8 cellular contexts compared by ENCODE assay signal in the genomic region with DNA sequence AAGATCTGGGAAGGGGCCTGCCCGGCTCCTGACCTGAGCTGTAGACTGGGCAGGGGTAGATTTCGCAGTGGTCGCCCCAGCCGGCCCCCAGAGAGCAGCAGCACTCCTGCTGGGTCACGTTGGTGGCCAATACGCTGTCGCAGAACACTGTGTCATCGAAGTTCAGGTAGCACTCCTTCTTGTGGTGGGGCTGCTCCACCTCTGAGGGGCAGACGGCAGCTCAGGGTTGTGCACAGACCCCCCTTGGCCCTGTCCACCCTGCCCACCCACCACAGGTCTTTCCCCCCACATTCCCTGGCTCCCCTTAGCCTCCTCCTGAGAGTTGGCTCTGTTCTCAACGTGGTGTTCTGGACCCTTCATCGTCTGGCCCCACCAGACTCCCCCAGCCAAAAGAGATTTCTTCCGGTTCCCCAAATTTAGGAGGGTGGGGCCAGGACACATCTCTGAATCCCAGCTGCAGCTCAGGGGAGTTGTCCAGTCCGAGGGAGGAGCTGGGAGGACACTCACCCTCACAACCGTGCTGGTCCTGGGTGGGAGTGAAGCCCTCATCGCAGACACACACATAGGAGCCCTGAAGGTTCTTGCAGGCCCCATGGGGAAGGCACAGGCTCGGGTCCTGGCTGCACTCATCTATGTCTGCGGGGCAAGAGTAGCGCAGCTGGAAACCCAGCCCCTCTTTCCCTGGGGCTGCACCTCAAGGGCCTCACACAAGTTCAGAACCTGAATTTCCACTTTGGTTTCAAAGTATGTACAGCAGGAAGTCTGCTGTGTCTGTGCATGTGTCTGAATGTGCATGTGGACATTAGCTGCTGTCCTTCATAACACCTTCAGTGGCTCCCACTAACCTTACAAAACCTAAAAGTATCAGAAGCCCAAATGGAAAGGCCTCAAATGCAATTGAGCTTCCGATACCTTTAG. TPM values are rescaled to one million over a fixed set of nuclear protein-coding genes. Genes with fewer than 3 reads are reported as not detected.
DNase-seq lines count a peak whose midpoint lies in the region; ATAC-seq and TF ChIP-seq lines count a peak whose summit lies in the region.

No MANE protein-coding gene starts in this region.

- no peaks in the 10 kb centered on the region for H3K36me3 Mint-ChIP-seq in natural killer cell

- intact Hi-C loops in natural killer cell (cut with micrococcal nuclease) = loop anchor here (2.0 to 10.0 kb wide), 2 partner anchors 73 to 443 kb away; partner anchors contain the start of genes MAP3K11 and PCNX3

- H3K27ac ChIP-seq in KOPT-K1 (ENCODE audit: low read depth, low read length, poor library complexity, severe bottlenecking) (peak overlapping the region; percentile 66), cingulate gyrus (ENCODE audit: low read depth, low read length) (peak overlapping the region; percentile 95)

- H3K27ac Mint-ChIP-seq in natural killer cell = peak overlapping the region; percentile 39 to 76

- DNase-seq in BJ (ENCODE audit: low read depth) (no peak), natural killer cell (no peak), GM20000 (ENCODE audit: low spot score) (no peak)

- CTCF ChIA-PET in BJ (lab: Yijun Ruan, JAX) = interaction anchor here (0.6 to 5.7 kb wide), 20 partner anchors 11 to 310 kb away, joined by 3 to 134 read pairs (median 10); partner anchors contain the start of genes EHBP1L1, FAM89B, KCNK7 and LTBP3

- no peak for ATAC-seq in natural killer cell
- ATAC-seq in HG03460 (IDR thresholded peaks at IDR 0.05; ENCODE audit: unreplicated experiment) = no peak
- no peak for ATAC-seq in GM18873 (IDR thresholded peaks at IDR 0.05; ENCODE audit: low FRiP score, unreplicated experiment)
- no peak for ATAC-seq in GM18511 (IDR thresholded peaks at IDR 0.05; ENCODE audit: unreplicated experiment)

- POLR2A ChIA-PET in BJ (lab: Charles Lee) = interaction anchor here (0.6 kb wide), 1 partner anchor 123 kb away, joined by 3 read pairs; no protein-coding TSS in a partner anchor

- no peaks in the 10 kb centered on the region for H3K27me3 Mint-ChIP-seq in natural killer cell (ENCODE audit: low read depth in 2 of 2)

- H3K4me3 ChIP-seq in BJ (ENCODE audit: low read depth, low read length) = peak overlapping the region; percentile 18

- no peaks in the 10 kb centered on the region for H3K27me3 ChIP-seq in BJ (ENCODE audit: control insufficient read depth, insufficient read depth, low read length)

- TF ChIP-seq CTCF in BJ (IDR thresholded peaks at IDR 0.05; ENCODE audit: insufficient read depth, low read depth, low read length) = no peak
- TF ChIP-seq CTCF in natural killer cell (IDR thresholded peaks at IDR 0.05) = no peak
- TF ChIP-seq CTCF in GM20000 (IDR thresholded peaks at IDR 0.05; ENCODE audit: extremely low read depth, missing control alignments) = no peak

- H3K4me3 Mint-ChIP-seq in natural killer cell = peak overlapping the region; percentile 88

- peaks cover 56% of the 10 kb centered on the region for H3K36me3 ChIP-seq in BJ (ENCODE audit: control insufficient read depth, insufficient read depth, low read length)
- H3K36me3 ChIP-seq in KOPT-K1 (ENCODE audit: insufficient read depth, low read length) = peaks cover 21% of the 10 kb centered on the region

- H3K4me1 Mint-ChIP-seq in natural killer cell = peaks cover 16 to 47% of the 10 kb centered on the region in 2 donors

- no peaks in the 10 kb centered on the region for H3K9me3 ChIP-seq in KOPT-K1 (ENCODE audit: insufficient read depth, low read length, poor library complexity, severe bottlenecking)

- no peaks in the 10 kb centered on the region for H3K9me3 Mint-ChIP-seq in natural killer cell

RNA-seq across cellular contexts. Expression of gene SCYL1, which starts 16.5 kb away (rescaled TPM):
- polyA plus RNA-seq in BJ (2011; rRNA removed) = 81.7 and 134 TPM in 2 replicates
- 73.5 and 101 TPM in 2 replicates for polyA minus RNA-seq in BJ (2011; rRNA and poly(A)+ RNA removed)
- total RNA-seq in natural killer cell = 10 to 100 TPM; 61.7 to 79.9 (median 71.3) TPM

RNA-seq across cellular contexts. Expression of gene LTBP3, which starts 16.8 kb away (rescaled TPM):
- 37.9 and 77.7 TPM in 2 replicates for polyA plus RNA-seq in BJ (2011; rRNA removed)
- 33.3 and 56.6 TPM in 2 replicates for polyA minus RNA-seq in BJ (2011; rRNA and poly(A)+ RNA removed)
- 100 to 1,000 TPM; 121 to 155 (median 140) TPM for total RNA-seq in natural killer cell

RNA-seq across cellular contexts. Expression of gene ZNRD2, which starts 28.9 kb away (rescaled TPM):
- polyA plus RNA-seq in BJ (2011; rRNA removed) = 48.7 and 73.3 TPM in 2 replicates
- polyA minus RNA-seq in BJ (2011; rRNA and poly(A)+ RNA removed) = 7.9 and 13.5 TPM in 2 replicates
- total RNA-seq in natural killer cell = 10 to 100 TPM; 40.9 to 64.1 (median 60.0) TPM

RNA-seq across cellular contexts. Expression of gene FAM89B, which starts 31.0 kb away (rescaled TPM):
- 38.2 and 56.9 TPM in 2 replicates for polyA plus RNA-seq in BJ (2011; rRNA removed)
- polyA minus RNA-seq in BJ (2011; rRNA and poly(A)+ RNA removed) = 23.4 and 32.3 TPM in 2 replicates
- total RNA-seq in natural killer cell = 10 to 100 TPM; 41.4 to 52.4 (median 44.6) TPM

RNA-seq across cellular contexts. Expression of gene EHBP1L1, which starts 34.5 kb away (rescaled TPM):
- polyA plus RNA-seq in BJ (2011; rRNA removed) = 17.9 and 30.9 TPM in 2 replicates
- polyA minus RNA-seq in BJ (2011; rRNA and poly(A)+ RNA removed) = 28.1 and 30.8 TPM in 2 replicates
- total RNA-seq in natural killer cell = 100 to 1,000 TPM; 129 to 137 (median 135) TPM
